24 cellular contexts compared by ENCODE assay signal in the genomic region with DNA sequence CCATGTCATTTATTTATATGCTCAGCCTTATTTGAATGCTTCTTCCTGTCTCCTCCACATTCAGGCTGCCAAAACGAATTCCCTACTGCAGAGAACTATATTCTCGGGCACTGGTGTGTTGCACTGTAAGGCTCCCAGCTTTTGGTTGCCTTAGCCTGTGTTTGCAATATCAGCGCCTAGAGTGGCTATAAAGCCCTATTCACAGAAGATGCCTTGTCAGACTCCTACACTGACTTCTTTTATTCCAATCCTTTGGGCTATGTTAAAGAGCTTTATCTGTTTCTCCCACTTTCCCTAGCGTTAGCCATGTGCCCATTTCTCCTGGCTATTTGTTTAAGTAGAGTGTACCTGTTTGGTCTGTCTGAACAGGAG.
"Had no signal": no experiment of that assay in that cellular context is flagged by ENCODE, and none has a peak within 500 bp of the region (broad histone marks: within the 10 kb centered on the region; RNA-seq: fewer than 3 reads in every experiment).

No MANE protein-coding gene starts in this region.

- H3K9me3 ChIP-seq: colonic mucosa, gastrocnemius medialis, psoas muscle, sigmoid colon, stomach, thoracic aorta, vagina had no signal

- H3K4me1 ChIP-seq: colonic mucosa, gastrocnemius medialis, psoas muscle had no signal

- ATAC-seq: esophagus mucosa; gastrocnemius medialis; heart right ventricle; left cardiac atrium; left ventricle myocardium superior; natural killer cell treated with Interleukin-12 subunit alpha and Interleukin-12 subunit beta and Interleukin-15 and Interleukin-18, amount 100 ng/mL, for 72 hours; psoas muscle had no signal

- H3K27me3 Mint-ChIP-seq: type B pancreatic cell had no signal

- DNase-seq: colonic mucosa; effector CD4-positive, alpha-beta T cell; endodermal cell; gastrocnemius medialis; heart right ventricle; hypothalamus; left cardiac atrium; left ventricle myocardium superior; mesenchymal stem cell; midbrain; occipital lobe; psoas muscle; retina; sigmoid colon; stimulated activated naive CD4-positive, alpha-beta T cell; stomach; substantia nigra had no signal

- H3K4me3 ChIP-seq: colonic mucosa, gastrocnemius medialis, heart right ventricle, lung, psoas muscle, sigmoid colon, skin epidermis, stomach, thoracic aorta, vagina had no signal

- H3K4me3 Mint-ChIP-seq: endodermal cell; natural killer cell treated with Interleukin-12 subunit alpha and Interleukin-12 subunit beta and Interleukin-15 and Interleukin-18, amount 100 ng/mL, for 72 hours; type B pancreatic cell had no signal

- H3K36me3 ChIP-seq: colonic mucosa, gastrocnemius medialis, heart right ventricle, sigmoid colon, stomach, thoracic aorta, vagina had no signal

- H3K27ac Mint-ChIP-seq: endodermal cell; natural killer cell treated with Interleukin-12 subunit alpha and Interleukin-12 subunit beta and Interleukin-15 and Interleukin-18, amount 100 ng/mL, for 72 hours; type B pancreatic cell had no signal

- H3K36me3 Mint-ChIP-seq: natural killer cell treated with Interleukin-12 subunit alpha and Interleukin-12 subunit beta and Interleukin-15 and Interleukin-18, amount 100 ng/mL, for 72 hours; type B pancreatic cell had no signal

- H3K27ac ChIP-seq: colonic mucosa, gastrocnemius medialis, heart right ventricle, psoas muscle, sigmoid colon, skin epidermis, stomach, thoracic aorta had no signal

- H3K27me3 ChIP-seq: colonic mucosa, gastrocnemius medialis, heart right ventricle, sigmoid colon, stomach, vagina had no signal
